In the genomic region with DNA sequence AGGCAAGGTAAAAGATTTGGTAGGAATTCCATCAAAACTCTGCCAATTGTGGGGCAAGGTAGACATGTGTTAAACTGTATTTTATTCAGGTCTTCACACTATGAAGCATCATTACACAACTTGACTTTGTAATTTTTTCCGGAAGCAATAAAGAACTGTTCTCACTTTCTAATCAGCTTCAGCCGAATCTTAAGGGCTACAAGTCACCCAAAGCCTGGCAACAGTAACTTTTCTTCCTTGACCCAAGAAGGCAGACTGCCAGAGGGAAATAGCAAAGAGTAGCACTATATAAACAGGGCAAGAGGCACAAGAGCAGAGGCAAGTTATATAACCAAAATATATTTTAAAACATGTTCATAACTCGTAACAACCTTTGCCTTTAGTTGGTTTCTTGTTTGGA, we compare ENCODE assay signal across 8 cellular contexts. TPM values are rescaled to one million over a fixed set of nuclear protein-coding genes. Genes with fewer than 3 reads are reported as not detected.
DNase-seq lines count a peak whose midpoint lies in the region; ATAC-seq and TF ChIP-seq lines count a peak whose summit lies in the region.

No MANE protein-coding gene starts in this region.

- no TSS peak for BruUV-seq in PC-3 (replicated peaks; lab: Mats Ljungman, UMichigan)

- no peaks in the 10 kb centered on the region for H3K9me2 ChIP-seq in PC-3 (replicated peaks; ENCODE audit: low read length)

- H3K27me3 ChIP-seq in PC-3 (ENCODE audit: low read length) (no peaks in the 10 kb centered on the region), aorta (ENCODE audit: control insufficient read depth in 1 of 2, insufficient read depth in 2 of 2, low read length in 1 of 2) (no peaks in the 10 kb centered on the region)

- peaks cover 22% of the 10 kb centered on the region for H3K36me3 ChIP-seq in PC-3 (ENCODE audit: low read depth, low read length)
- no peaks in the 10 kb centered on the region for H3K36me3 ChIP-seq in aorta (ENCODE audit: control insufficient read depth in 1 of 2, insufficient read depth in 2 of 2, low read length in 1 of 2)

- H3K27ac ChIP-seq in PC-3 (ENCODE audit: low read length) (no peak overlapping the region), coronary artery (peak overlapping the region; percentile 98 to 99), aorta (ENCODE audit: low read depth in 1 of 2, low read length in 2 of 2) (peak overlapping the region in 1 of 2 donors; percentile 39)

- peak overlapping the region; percentile 94 for H3K27ac Mint-ChIP-seq in activated CD4-positive, alpha-beta T cell treated with anti-CD3 and anti-CD28 coated beads, Interleukin-2, amount 10 ng/mL, durations not matched to agents 7 days and 5 days

- no peaks in the 10 kb centered on the region for H3K9me3 ChIP-seq in PC-3 (ENCODE audit: low read length)
- no peaks in the 10 kb centered on the region for H3K9me3 ChIP-seq in aorta (ENCODE audit: control insufficient read depth, low read length)

- DNase-seq in activated CD4-positive, alpha-beta T cell treated with anti-CD3 and anti-CD28 coated beads, Interleukin-2, amount 10 ng/mL, durations not matched to agents 7 days and 5 days, result peak; percentile 10
- DNase-seq in activated CD4-positive, alpha-beta T cell treated with anti-CD3 and anti-CD28 coated beads, Interleukin-2, amount 50 U/mL, for 4 hours, result no peak
- DNase-seq in PC-3 (peak; percentile 52), coronary artery (ENCODE audit: low spot score) (no peak), midbrain (lab: John Stamatoyannopoulos, UW) (peak; percentile 20), aorta (no peak)
- no peak for DNase-seq in activated CD4-positive, alpha-beta T cell treated with anti-CD3 and anti-CD28 coated beads, Interleukin-2, amount 50 U/mL, for 1 hour

- H4K20me1 ChIP-seq in PC-3 (ENCODE audit: low read length), result peaks cover 20% of the 10 kb centered on the region

- H3K4me1 ChIP-seq in PC-3 (ENCODE audit: insufficient read depth, low read length), result peaks cover 17% of the 10 kb centered on the region
- no peaks in the 10 kb centered on the region for H3K4me1 ChIP-seq in aorta (ENCODE audit: control insufficient read depth in 1 of 2, insufficient read depth in 2 of 2, low read length in 2 of 2)

- H3K4me3 Mint-ChIP-seq in activated CD4-positive, alpha-beta T cell treated with anti-CD3 and anti-CD28 coated beads, Interleukin-2, amount 10 ng/mL, durations not matched to agents 7 days and 5 days, result peak overlapping the region; percentile 98

- POLR2A ChIA-PET in activated CD4-positive, alpha-beta T cell treated with anti-CD3 and anti-CD28 coated beads, Interleukin-2, amount 10 ng/mL, durations not matched to agents 7 days and 5 days (lab: Charles Lee), result interaction anchor here (0.8 kb wide), 1 partner anchor 161 kb away, joined by 3 read pairs; no protein-coding TSS in a partner anchor
- POLR2A ChIA-PET in PC-3 (lab: Charles Lee; ENCODE audit: unreplicated experiment), result no interaction called here

- H3K36me3 Mint-ChIP-seq in activated CD4-positive, alpha-beta T cell treated with anti-CD3 and anti-CD28 coated beads, Interleukin-2, amount 10 ng/mL, durations not matched to agents 7 days and 5 days (ENCODE audit: low read depth), result peaks cover 26% of the 10 kb centered on the region

- H3K9ac ChIP-seq in PC-3 (ENCODE audit: low read length), result peak overlapping the region; percentile 99

- H3F3A ChIP-seq in PC-3 (ENCODE audit: low read length, unreplicated experiment), result no peaks in the 10 kb centered on the region

- intact Hi-C loops in PC-3 (cut with micrococcal nuclease) (loop anchor here (10.0 kb wide), 1 partner anchor 157 kb away; a partner anchor contains a TSS), aorta (cut with DNase I) (loop anchor here in 1 of 2 donors (10.0 kb wide), 1 partner anchor 157 kb away; a partner anchor contains a TSS)

- H3K4me2 ChIP-seq in PC-3 (ENCODE audit: low read length), result peak overlapping the region; percentile 91

- H3K4me1 Mint-ChIP-seq in activated CD4-positive, alpha-beta T cell treated with anti-CD3 and anti-CD28 coated beads, Interleukin-2, amount 10 ng/mL, durations not matched to agents 7 days and 5 days, result peaks cover 28% of the 10 kb centered on the region

- H3K4me3 ChIP-seq in PC-3 (ENCODE audit: low read length) (peak overlapping the region; percentile 96), coronary artery (peak overlapping the region; percentile 97), aorta (ENCODE audit: low read length in 2 of 2) (peak overlapping the region; percentile 78 to 98)

- H2AFZ ChIP-seq in PC-3 (ENCODE audit: low read length), result no peak overlapping the region

- H3K9me3 Mint-ChIP-seq in activated CD4-positive, alpha-beta T cell treated with anti-CD3 and anti-CD28 coated beads, Interleukin-2, amount 10 ng/mL, durations not matched to agents 7 days and 5 days, result no peaks in the 10 kb centered on the region

- ATAC-seq in PC-3, result no peak
- ATAC-seq in aorta (ENCODE audit: low FRiP score), result no peak
- no peak for ATAC-seq in GM21367 (IDR thresholded peaks at IDR 0.05; ENCODE audit: unreplicated experiment)

- WGBS in aorta, 2 donors, result 0 to 1% methylated on average over 3 of the region's 3 CpGs

- TF ChIP-seq CTCF in PC-3 (conservative IDR thresholded peaks at IDR 0.05; ENCODE audit: low read depth, low read length) (no peak), coronary artery (IDR thresholded peaks at IDR 0.05) (no peak)

- CTCF ChIA-PET in activated CD4-positive, alpha-beta T cell treated with anti-CD3 and anti-CD28 coated beads, Interleukin-2, amount 10 ng/mL, durations not matched to agents 7 days and 5 days (lab: Charles Lee), result interaction anchor here (0.6 kb wide), 1 partner anchor 30 kb away, joined by 3 read pairs; no protein-coding TSS in a partner anchor
- CTCF ChIA-PET in PC-3 (lab: Charles Lee), result no interaction called here

- no peaks in the 10 kb centered on the region for H3K27me3 Mint-ChIP-seq in activated CD4-positive, alpha-beta T cell treated with anti-CD3 and anti-CD28 coated beads, Interleukin-2, amount 10 ng/mL, durations not matched to agents 7 days and 5 days

- peaks cover 63% of the 10 kb centered on the region for H3K79me2 ChIP-seq in PC-3 (ENCODE audit: low read length)

RNA-seq across cellular contexts. Expression of a gene that starts 1.5 kb away (rescaled TPM):
- total RNA-seq in activated CD4-positive, alpha-beta T cell treated with anti-CD3 and anti-CD28 coated beads, Interleukin-2, amount 10 ng/mL, durations not matched to agents 7 days and 5 days, result 100 to 1,000 TPM; 116 to 128 TPM
- total RNA-seq in PC-3 (2014; rRNA removed) (103 and 107 TPM in 2 replicates), aorta (10 to 100 TPM; 93.0 to 99.5 TPM)
- polyA plus RNA-seq in aorta, result 10 to 100 TPM; 42.4 to 56.8 TPM

RNA-seq across cellular contexts. Expression of a gene that starts 55.5 kb away (rescaled TPM):
- 10 to 100 TPM; 39.2 to 44.2 TPM for total RNA-seq in activated CD4-positive, alpha-beta T cell treated with anti-CD3 and anti-CD28 coated beads, Interleukin-2, amount 10 ng/mL, durations not matched to agents 7 days and 5 days
- total RNA-seq in PC-3 (2014; rRNA removed) (13.3 and 18.3 TPM in 2 replicates), aorta (10 to 100 TPM; 28.0 to 40.7 TPM)
- 10 to 100 TPM in 1 of 2 donors, 1 to 10 TPM in 1; 3.3 to 10.9 TPM for polyA plus RNA-seq in aorta

Comparison
In these comparisons a context has a peak if more than half of its experiments do, and no peak if none do; other contexts are left out.
1. DNase-seq: peak in activated CD4-positive, alpha-beta T cell treated with anti-CD3 and anti-CD28 coated beads, Interleukin-2, amount 10 ng/mL, durations not matched to agents 7 days and 5 days (single experiment), PC-3 (single experiment) and midbrain (single experiment); none in activated CD4-positive, alpha-beta T cell treated with anti-CD3 and anti-CD28 coated beads, Interleukin-2, amount 50 U/mL, for 4 hours (0 of 2), coronary artery (single experiment), aorta (0 of 2) and activated CD4-positive, alpha-beta T cell treated with anti-CD3 and anti-CD28 coated beads, Interleukin-2, amount 50 U/mL, for 1 hour (single experiment).
2. Peak in every context shown above with its lines, with median percentiles within 50 percentile points of each other: H3K4me3 ChIP-seq.